8 cellular contexts compared by ENCODE assay signal in the genomic region with DNA sequence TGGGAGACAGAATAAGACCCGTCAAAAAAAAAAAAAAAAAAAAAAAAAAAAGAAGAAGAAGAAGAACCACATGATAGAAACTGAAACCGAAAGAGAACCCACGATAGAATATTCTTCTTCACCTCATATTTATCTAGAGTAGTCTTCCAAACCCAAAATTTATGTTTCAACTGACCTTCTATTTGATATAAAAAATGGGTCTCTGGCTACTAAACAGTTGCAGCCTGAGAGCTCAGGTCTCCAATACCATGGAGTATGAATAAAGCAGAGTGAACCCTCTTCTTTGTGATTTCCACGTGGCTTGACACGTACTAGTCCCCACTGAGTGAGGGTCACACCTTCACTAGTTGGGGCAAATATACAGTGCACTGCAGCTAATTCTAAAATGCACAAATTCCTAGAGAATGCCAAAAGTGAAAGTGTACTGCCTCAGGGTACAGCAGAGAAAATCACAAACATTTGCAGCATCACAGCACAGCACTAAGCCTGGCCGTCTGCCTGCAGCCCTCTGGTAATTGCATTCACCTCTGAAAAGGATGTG. TPM values are rescaled to one million over a fixed set of nuclear protein-coding genes. Genes with fewer than 3 reads are reported as not detected.
DNase-seq lines count a peak whose midpoint lies in the region; ATAC-seq lines count a peak whose summit lies in the region.

No MANE protein-coding gene starts in this region.

- POLR2A ChIA-PET in activated CD4-positive, alpha-beta T cell treated with anti-CD3 and anti-CD28 coated beads for 36 hours (lab: Charles Lee): no interaction called here

- intact Hi-C loops in activated CD4-positive, alpha-beta T cell treated with anti-CD3 and anti-CD28 coated beads for 36 hours (cut with DNase I, micrococcal nuclease): loop anchor here in 1 of 2 experiments (2.0 kb wide), 1 partner anchor 32 kb away; a partner anchor contains a TSS

- peak; percentile 69 for ATAC-seq in activated CD4-positive, alpha-beta T cell treated with anti-CD3 and anti-CD28 coated beads for 36 hours
- ATAC-seq in HG03196 (IDR thresholded peaks at IDR 0.05; ENCODE audit: unreplicated experiment) (peak; percentile 61), GM21528 (IDR thresholded peaks at IDR 0.05; ENCODE audit: low FRiP score, unreplicated experiment) (no peak)
- ATAC-seq in activated T-cell treated with anti-CD3 and anti-CD28 coated beads, Interleukin-2, amount 50 U/mL, for 72 hours (replicated peaks in 1 of 2): peak; percentile 53 to 60

- peak overlapping the region; percentile 59 for H3K4me3 Mint-ChIP-seq in activated CD4-positive, alpha-beta T cell treated with anti-CD3 and anti-CD28 coated beads for 36 hours
- H3K4me3 Mint-ChIP-seq in activated T-cell treated with anti-CD3 and anti-CD28 coated beads, Interleukin-2, amount 50 U/mL, for 72 hours: peak overlapping the region; percentile 62 to 86

- peaks cover 2% of the 10 kb centered on the region for H3K27me3 Mint-ChIP-seq in activated CD4-positive, alpha-beta T cell treated with anti-CD3 and anti-CD28 coated beads for 36 hours
- no peaks in the 10 kb centered on the region for H3K27me3 Mint-ChIP-seq in activated T-cell treated with anti-CD3 and anti-CD28 coated beads, Interleukin-2, amount 50 U/mL, for 72 hours (ENCODE audit: low read depth)

- H3K27ac Mint-ChIP-seq in activated CD4-positive, alpha-beta T cell treated with anti-CD3 and anti-CD28 coated beads for 36 hours: peak overlapping the region; percentile 60
- H3K27ac Mint-ChIP-seq in activated T-cell treated with anti-CD3 and anti-CD28 coated beads, Interleukin-2, amount 50 U/mL, for 72 hours: no peak overlapping the region

- no peaks in the 10 kb centered on the region for H3K36me3 Mint-ChIP-seq in activated CD4-positive, alpha-beta T cell treated with anti-CD3 and anti-CD28 coated beads for 36 hours (ENCODE audit: low read depth)
- H3K36me3 Mint-ChIP-seq in activated T-cell treated with anti-CD3 and anti-CD28 coated beads, Interleukin-2, amount 50 U/mL, for 72 hours (ENCODE audit: insufficient read depth in 2 of 2): peaks cover 0 to 2% of the 10 kb centered on the region in 2 donors

- peak; percentile 18 for DNase-seq in activated CD4-positive, alpha-beta T cell treated with anti-CD3 and anti-CD28 coated beads for 36 hours
- no peak for DNase-seq in activated CD4-positive, alpha-beta T cell treated with anti-CD3 and anti-CD28 coated beads, Interleukin-2, amount 50 U/mL, for 48 hours
- peak in 1 of 2 donors; percentile 1 for DNase-seq in activated T-cell treated with anti-CD3 and anti-CD28 coated beads, Interleukin-2, amount 50 U/mL, for 72 hours
- DNase-seq in myocyte (ENCODE audit: low read depth) (peak; percentile 5), NCI-H526 (lab: John Stamatoyannopoulos, UW) (no peak), midbrain (lab: John Stamatoyannopoulos, UW) (no peak)

- CTCF ChIA-PET in activated CD4-positive, alpha-beta T cell treated with anti-CD3 and anti-CD28 coated beads for 36 hours (lab: Charles Lee): no interaction called here

- H3K9me3 Mint-ChIP-seq in activated CD4-positive, alpha-beta T cell treated with anti-CD3 and anti-CD28 coated beads for 36 hours (ENCODE audit: low read depth): peaks cover 2% of the 10 kb centered on the region
- peaks cover 0 to 5% of the 10 kb centered on the region in 2 donors for H3K9me3 Mint-ChIP-seq in activated T-cell treated with anti-CD3 and anti-CD28 coated beads, Interleukin-2, amount 50 U/mL, for 72 hours

- H3K4me1 Mint-ChIP-seq in activated CD4-positive, alpha-beta T cell treated with anti-CD3 and anti-CD28 coated beads for 36 hours: peaks cover 16% of the 10 kb centered on the region
- peaks cover 9% of the 10 kb centered on the region for H3K4me1 Mint-ChIP-seq in activated T-cell treated with anti-CD3 and anti-CD28 coated beads, Interleukin-2, amount 50 U/mL, for 72 hours (ENCODE audit: low read depth)

RNA-seq across cellular contexts. Expression of a gene that starts 30.8 kb away (rescaled TPM):
- 10 to 100 TPM; 64.6 to 66.4 TPM for total RNA-seq in activated CD4-positive, alpha-beta T cell treated with anti-CD3 and anti-CD28 coated beads for 36 hours
- 10 to 100 TPM; 39.6 to 47.7 TPM for total RNA-seq in activated T-cell treated with anti-CD3 and anti-CD28 coated beads, Interleukin-2, amount 50 U/mL, for 72 hours
- 3.9 and 5.7 TPM in 2 replicates for total RNA-seq in myocyte
- 1.5 TPM for polyA plus RNA-seq in myocyte (2012)

Comparison
In these comparisons a context has a peak if more than half of its experiments do, and no peak if none do; other contexts are left out.
1. DNase-seq: peak in activated CD4-positive, alpha-beta T cell treated with anti-CD3 and anti-CD28 coated beads for 36 hours (single experiment) and myocyte (single experiment); none in activated CD4-positive, alpha-beta T cell treated with anti-CD3 and anti-CD28 coated beads, Interleukin-2, amount 50 U/mL, for 48 hours (0 of 2), NCI-H526 (0 of 2) and midbrain (single experiment).